Comparison of ENCODE assay signal across 8 cellular contexts in the genomic region with DNA sequence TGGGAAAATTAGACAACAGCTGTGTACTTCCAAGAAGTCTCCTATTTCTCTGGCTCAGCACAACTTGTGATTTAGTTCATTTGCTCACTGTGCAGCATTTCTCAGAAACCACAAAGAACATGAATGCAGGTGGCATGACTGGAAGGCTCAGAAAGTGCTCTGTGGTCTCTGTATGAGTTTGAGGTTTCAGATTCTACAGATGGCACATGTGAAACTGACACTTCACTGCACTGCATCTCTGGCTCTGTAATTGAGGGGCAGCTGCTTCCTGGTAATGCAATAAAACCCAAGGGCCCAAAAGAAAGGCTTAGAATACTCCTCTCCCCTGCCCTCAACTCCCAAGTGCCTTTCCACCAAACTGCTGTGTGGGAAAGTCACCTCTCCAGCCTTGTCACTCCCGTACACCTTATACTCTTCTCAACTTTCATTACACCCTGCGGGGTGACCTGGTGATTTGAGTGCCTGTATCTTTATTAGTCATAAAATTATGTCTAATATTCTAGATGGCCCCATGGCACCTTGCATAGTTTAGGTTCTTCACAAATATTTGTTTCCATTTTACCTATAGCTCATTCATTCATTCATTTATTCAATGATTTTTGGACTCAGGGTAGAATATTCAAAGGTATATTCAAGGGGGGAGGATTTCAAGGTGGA.
A peak's percentile ranks its signal among the peaks of the same experiment; 100 is the strongest.
DNase-seq lines count a peak whose midpoint lies in the region; ATAC-seq and TF ChIP-seq lines count a peak whose summit lies in the region.

No MANE protein-coding gene starts in this region.

- DNase-seq in NCI-H510A treated with DMSO at 0.1 percent for 48 hours (lab: John Stamatoyannopoulos, UW), result peak; percentile 42
- DNase-seq in NCI-H510A (lab: John Stamatoyannopoulos, UW), result no peak
- DNase-seq in NCI-H187 treated with DMSO at 0.1 percent for 48 hours (lab: John Stamatoyannopoulos, UW), result peak; percentile 99
- peak; percentile 85 for DNase-seq in astrocyte of the hippocampus (ENCODE audit: low read depth, low spot score)
- DNase-seq in stimulated activated CD8-positive, alpha-beta memory T cell treated with anti-CD3 and anti-CD28 coated beads, Interleukin-15, amount 100 ng/mL, for 48 hours (ENCODE audit: low read depth in 2 of 2), result peak; percentile 45 to 53
- no peak for DNase-seq in D341Med (ENCODE audit: low spot score)

- ATAC-seq in HG02642 (IDR thresholded peaks at IDR 0.05; ENCODE audit: poor library complexity, unreplicated experiment), result peak; percentile 100
- ATAC-seq in SK-N-SH treated with all-trans-retinoic acid at 6 μM for 48 hours, result no peak

TF ChIP-seq in SK-N-SH treated with all-trans-retinoic acid at 6 μM for 48 hours, 23 proteins besides CTCF, POLR2A, EP300 and RAD21:
- no peak for TF ChIP-seq ESRRG (CRISPR knock-in tag; IDR thresholded peaks at IDR 0.05)
- TF ChIP-seq SNAI2 (CRISPR knock-in tag; IDR thresholded peaks at IDR 0.05), result no peak
- TF ChIP-seq ZFP3 (CRISPR knock-in tag; IDR thresholded peaks at IDR 0.05), result no peak
- no peak for TF ChIP-seq GLIS3 (CRISPR knock-in tag; IDR thresholded peaks at IDR 0.05)
- TF ChIP-seq, protein P1, sequence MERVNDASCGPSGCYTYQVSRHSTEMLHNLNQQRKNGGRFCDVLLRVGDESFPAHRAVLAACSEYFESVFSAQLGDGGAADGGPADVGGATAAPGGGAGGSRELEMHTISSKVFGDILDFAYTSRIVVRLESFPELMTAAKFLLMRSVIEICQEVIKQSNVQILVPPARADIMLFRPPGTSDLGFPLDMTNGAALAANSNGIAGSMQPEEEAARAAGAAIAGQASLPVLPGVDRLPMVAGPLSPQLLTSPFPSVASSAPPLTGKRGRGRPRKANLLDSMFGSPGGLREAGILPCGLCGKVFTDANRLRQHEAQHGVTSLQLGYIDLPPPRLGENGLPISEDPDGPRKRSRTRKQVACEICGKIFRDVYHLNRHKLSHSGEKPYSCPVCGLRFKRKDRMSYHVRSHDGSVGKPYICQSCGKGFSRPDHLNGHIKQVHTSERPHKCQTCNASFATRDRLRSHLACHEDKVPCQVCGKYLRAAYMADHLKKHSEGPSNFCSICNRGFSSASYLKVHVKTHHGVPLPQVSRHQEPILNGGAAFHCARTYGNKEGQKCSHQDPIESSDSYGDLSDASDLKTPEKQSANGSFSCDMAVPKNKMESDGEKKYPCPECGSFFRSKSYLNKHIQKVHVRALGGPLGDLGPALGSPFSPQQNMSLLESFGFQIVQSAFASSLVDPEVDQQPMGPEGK (CRISPR knock-in tag; IDR thresholded peaks at IDR 0.05; ENCODE audit: borderline replicate concordance), result no peak
- TF ChIP-seq, protein P2, sequence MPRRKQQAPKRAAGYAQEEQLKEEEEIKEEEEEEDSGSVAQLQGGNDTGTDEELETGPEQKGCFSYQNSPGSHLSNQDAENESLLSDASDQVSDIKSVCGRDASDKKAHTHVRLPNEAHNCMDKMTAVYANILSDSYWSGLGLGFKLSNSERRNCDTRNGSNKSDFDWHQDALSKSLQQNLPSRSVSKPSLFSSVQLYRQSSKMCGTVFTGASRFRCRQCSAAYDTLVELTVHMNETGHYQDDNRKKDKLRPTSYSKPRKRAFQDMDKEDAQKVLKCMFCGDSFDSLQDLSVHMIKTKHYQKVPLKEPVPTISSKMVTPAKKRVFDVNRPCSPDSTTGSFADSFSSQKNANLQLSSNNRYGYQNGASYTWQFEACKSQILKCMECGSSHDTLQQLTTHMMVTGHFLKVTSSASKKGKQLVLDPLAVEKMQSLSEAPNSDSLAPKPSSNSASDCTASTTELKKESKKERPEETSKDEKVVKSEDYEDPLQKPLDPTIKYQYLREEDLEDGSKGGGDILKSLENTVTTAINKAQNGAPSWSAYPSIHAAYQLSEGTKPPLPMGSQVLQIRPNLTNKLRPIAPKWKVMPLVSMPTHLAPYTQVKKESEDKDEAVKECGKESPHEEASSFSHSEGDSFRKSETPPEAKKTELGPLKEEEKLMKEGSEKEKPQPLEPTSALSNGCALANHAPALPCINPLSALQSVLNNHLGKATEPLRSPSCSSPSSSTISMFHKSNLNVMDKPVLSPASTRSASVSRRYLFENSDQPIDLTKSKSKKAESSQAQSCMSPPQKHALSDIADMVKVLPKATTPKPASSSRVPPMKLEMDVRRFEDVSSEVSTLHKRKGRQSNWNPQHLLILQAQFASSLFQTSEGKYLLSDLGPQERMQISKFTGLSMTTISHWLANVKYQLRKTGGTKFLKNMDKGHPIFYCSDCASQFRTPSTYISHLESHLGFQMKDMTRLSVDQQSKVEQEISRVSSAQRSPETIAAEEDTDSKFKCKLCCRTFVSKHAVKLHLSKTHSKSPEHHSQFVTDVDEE (CRISPR knock-in tag; IDR thresholded peaks at IDR 0.05), result no peak
- no peak for TF ChIP-seq ZFP30 (CRISPR knock-in tag; IDR thresholded peaks at IDR 0.05)
- TF ChIP-seq ZNF8 (CRISPR knock-in tag; IDR thresholded peaks at IDR 0.05), result no peak
- no peak for TF ChIP-seq BACH2 (CRISPR knock-in tag; IDR thresholded peaks at IDR 0.05; ENCODE audit: borderline replicate concordance)
- TF ChIP-seq ARNTL (CRISPR knock-in tag; IDR thresholded peaks at IDR 0.05; ENCODE audit: borderline replicate concordance, low read depth), result no peak
- TF ChIP-seq OSR1 (CRISPR knock-in tag; IDR thresholded peaks at IDR 0.05), result no peak
- no peak for TF ChIP-seq ZC3H10 (CRISPR knock-in tag; IDR thresholded peaks at IDR 0.05)
- TF ChIP-seq ZNF565 (CRISPR knock-in tag; conservative IDR thresholded peaks at IDR 0.05; ENCODE audit: low read depth), result no peak
- no peak for TF ChIP-seq CSDC2 (CRISPR knock-in tag; IDR thresholded peaks at IDR 0.05)
- TF ChIP-seq TOX (CRISPR knock-in tag; IDR thresholded peaks at IDR 0.05; ENCODE audit: borderline replicate concordance), result no peak
- TF ChIP-seq RARB (CRISPR knock-in tag; IDR thresholded peaks at IDR 0.05), result no peak
- TF ChIP-seq, protein P3, sequence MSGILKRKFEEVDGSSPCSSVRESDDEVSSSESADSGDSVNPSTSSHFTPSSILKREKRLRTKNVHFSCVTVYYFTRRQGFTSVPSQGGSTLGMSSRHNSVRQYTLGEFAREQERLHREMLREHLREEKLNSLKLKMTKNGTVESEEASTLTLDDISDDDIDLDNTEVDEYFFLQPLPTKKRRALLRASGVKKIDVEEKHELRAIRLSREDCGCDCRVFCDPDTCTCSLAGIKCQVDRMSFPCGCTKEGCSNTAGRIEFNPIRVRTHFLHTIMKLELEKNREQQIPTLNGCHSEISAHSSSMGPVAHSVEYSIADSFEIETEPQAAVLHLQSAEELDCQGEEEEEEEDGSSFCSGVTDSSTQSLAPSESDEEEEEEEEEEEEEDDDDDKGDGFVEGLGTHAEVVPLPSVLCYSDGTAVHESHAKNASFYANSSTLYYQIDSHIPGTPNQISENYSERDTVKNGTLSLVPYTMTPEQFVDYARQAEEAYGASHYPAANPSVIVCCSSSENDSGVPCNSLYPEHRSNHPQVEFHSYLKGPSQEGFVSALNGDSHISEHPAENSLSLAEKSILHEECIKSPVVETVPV (CRISPR knock-in tag; IDR thresholded peaks at IDR 0.05), result no peak
- no peak for TF ChIP-seq TCF4 (CRISPR knock-in tag; IDR thresholded peaks at IDR 0.05; ENCODE audit: borderline replicate concordance)
- TF ChIP-seq, protein P4, sequence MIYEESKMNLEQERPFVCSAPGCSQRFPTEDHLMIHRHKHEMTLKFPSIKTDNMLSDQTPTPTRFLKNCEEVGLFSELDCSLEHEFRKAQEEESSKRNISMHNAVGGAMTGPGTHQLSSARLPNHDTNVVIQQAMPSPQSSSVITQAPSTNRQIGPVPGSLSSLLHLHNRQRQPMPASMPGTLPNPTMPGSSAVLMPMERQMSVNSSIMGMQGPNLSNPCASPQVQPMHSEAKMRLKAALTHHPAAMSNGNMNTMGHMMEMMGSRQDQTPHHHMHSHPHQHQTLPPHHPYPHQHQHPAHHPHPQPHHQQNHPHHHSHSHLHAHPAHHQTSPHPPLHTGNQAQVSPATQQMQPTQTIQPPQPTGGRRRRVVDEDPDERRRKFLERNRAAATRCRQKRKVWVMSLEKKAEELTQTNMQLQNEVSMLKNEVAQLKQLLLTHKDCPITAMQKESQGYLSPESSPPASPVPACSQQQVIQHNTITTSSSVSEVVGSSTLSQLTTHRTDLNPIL (CRISPR knock-in tag; IDR thresholded peaks at IDR 0.05; ENCODE audit: low read depth), result no peak
- TF ChIP-seq ZNF70 (CRISPR knock-in tag; IDR thresholded peaks at IDR 0.05), result no peak

Comparison
In these comparisons a context has a peak if more than half of its experiments do, and no peak if none do; other contexts are left out.
1. DNase-seq: peak in NCI-H510A treated with DMSO at 0.1 percent for 48 hours (single experiment), NCI-H187 treated with DMSO at 0.1 percent for 48 hours (single experiment), astrocyte of the hippocampus (single experiment) and stimulated activated CD8-positive, alpha-beta memory T cell treated with anti-CD3 and anti-CD28 coated beads, Interleukin-15, amount 100 ng/mL, for 48 hours (2 of 2); none in NCI-H510A (single experiment) and D341Med (single experiment).